16 cellular contexts compared by ENCODE assay signal in genomic region chr12:123965382-123965781, GRCh38. TPM values are rescaled to one million over a fixed set of nuclear protein-coding genes. Genes with fewer than 3 reads are reported as not detected.
A peak's percentile ranks its signal among the peaks of the same experiment; 100 is the strongest.
DNase-seq lines count a peak whose midpoint lies in the region; ATAC-seq and TF ChIP-seq lines count a peak whose summit lies in the region.
"Had no signal": no experiment of that assay in that cellular context is flagged by ENCODE, and none has a peak within 500 bp of the region (broad histone marks: within the 10 kb centered on the region; RNA-seq: fewer than 3 reads in every experiment).

No MANE protein-coding gene starts in this region.

- no peak overlapping the region for H3K4me2 ChIP-seq in parathyroid adenoma (ENCODE audit: low read length)
- H3K4me2 ChIP-seq: BLaER1 had no signal

- no peak for TF ChIP-seq POLR2A in heart left ventricle (IDR thresholded peaks at IDR 0.05)

- no peak for TF ChIP-seq CTCF in heart left ventricle (IDR thresholded peaks at IDR 0.05)
- no peak for TF ChIP-seq CTCF in parathyroid adenoma (IDR thresholded peaks at IDR 0.05)

- 58 to 70% (median 59%) methylated on average over 5 of the region's 5 CpGs for WGBS in heart left ventricle, 4 donors
- 54% methylated on average over 5 of the region's 5 CpGs for WGBS in right cardiac atrium

- no peaks in the 10 kb centered on the region for H3K27me3 ChIP-seq in heart left ventricle
- no peaks in the 10 kb centered on the region for H3K27me3 ChIP-seq in right cardiac atrium (ENCODE audit: control insufficient read depth, insufficient read depth)
- no peaks in the 10 kb centered on the region for H3K27me3 ChIP-seq in parathyroid adenoma (ENCODE audit: control insufficient read depth, insufficient read depth, low read length)
- H3K27me3 ChIP-seq: BLaER1 had no signal

- H3K9me3 ChIP-seq in heart left ventricle: no peaks in the 10 kb centered on the region
- H3K9me3 ChIP-seq in right cardiac atrium (ENCODE audit: control insufficient read depth, low read length): no peaks in the 10 kb centered on the region
- no peaks in the 10 kb centered on the region for H3K9me3 ChIP-seq in parathyroid adenoma (ENCODE audit: control insufficient read depth, low read length)
- H3K9me3 ChIP-seq: BLaER1, HAP-1 had no signal

- no peak overlapping the region for H2AFZ ChIP-seq in parathyroid adenoma

- intact Hi-C loops in Right ventricle myocardium inferior (cut with DNase I) (no loop called here), cardiac septum (cut with DNase I) (no loop called here), heart left ventricle (cut with DNase I) (no loop called here), right cardiac atrium (cut with DNase I) (no loop called here)

- H3K27ac ChIP-seq in heart left ventricle (peak overlapping the region in 7 of 12 donors; percentile 11 to 58 (median 14)), right cardiac atrium (ENCODE audit: low read length) (peak overlapping the region; percentile 3), parathyroid adenoma (peak overlapping the region; percentile 6)
- H3K27ac ChIP-seq: BLaER1, HL-60 had no signal

- DNase-seq in Right ventricle myocardium inferior (ENCODE audit: missing footprints) (no peak), cardiac septum (ENCODE audit: low spot score) (no peak), heart left ventricle (no peak), right cardiac atrium (no peak), GF-D8 (lab: John Stamatoyannopoulos, UW) (no peak)
- DNase-seq in stimulated activated CD4-positive, alpha-beta T cell treated with anti-CD3 and anti-CD28 coated beads, Interleukin-2, amount 100 ng/mL, for 24 hours: no peak
- DNase-seq: 8988T; CD4-positive, alpha-beta memory T cell; DMS153; DMS79 treated with DMSO at 0.1 percent for 48 hours had no signal

- H3K79me2 ChIP-seq in parathyroid adenoma: peaks cover 21% of the 10 kb centered on the region

- no peak overlapping the region for H3K9ac ChIP-seq in parathyroid adenoma
- H3K9ac ChIP-seq: BLaER1 had no signal

- no peak overlapping the region for H3K4me3 ChIP-seq in heart left ventricle
- H3K4me3 ChIP-seq in right cardiac atrium (ENCODE audit: low read length): no peak overlapping the region
- no peak overlapping the region for H3K4me3 ChIP-seq in parathyroid adenoma (ENCODE audit: low read depth, low read length)
- H3K4me3 ChIP-seq: BLaER1, GM12878, HAP-1 had no signal

- H3K36me3 ChIP-seq in heart left ventricle: peaks cover 0 to 8% (median 0%) of the 10 kb centered on the region in 9 donors
- H3K36me3 ChIP-seq in parathyroid adenoma (ENCODE audit: control insufficient read depth, insufficient read depth, low read length): no peaks in the 10 kb centered on the region
- H3K36me3 ChIP-seq: BLaER1, HAP-1 had no signal

- ATAC-seq in Right ventricle myocardium inferior: peak; percentile 42
- peak in 3 of 4 donors; percentile 35 to 64 (median 48) for ATAC-seq in heart left ventricle
- no peak for ATAC-seq in right cardiac atrium
- no peak for ATAC-seq in HG02623 (IDR thresholded peaks at IDR 0.05; ENCODE audit: unreplicated experiment)
- ATAC-seq: GM12878 had no signal

- peaks cover 0 to 38% (median 11%) of the 10 kb centered on the region in 12 donors for H3K4me1 ChIP-seq in heart left ventricle
- peaks cover 9% of the 10 kb centered on the region for H3K4me1 ChIP-seq in right cardiac atrium (ENCODE audit: control insufficient read depth, insufficient read depth, low read length)
- peaks cover 18% of the 10 kb centered on the region for H3K4me1 ChIP-seq in parathyroid adenoma
- H3K4me1 ChIP-seq: HAP-1 had no signal

RNA-seq across cellular contexts. Expression of gene CCDC92, which starts 7.2 kb away (rescaled TPM):
- total RNA-seq in Right ventricle myocardium inferior (58.2 TPM), cardiac septum (48.3 TPM), heart left ventricle (10 to 100 TPM; 37.8 to 77.6 (median 57.3) TPM), right cardiac atrium (10 to 100 TPM; 47.5 to 64.4 (median 52.4) TPM)
- polyA plus RNA-seq in heart left ventricle (10 to 100 TPM; 58.1 to 86.1 TPM), right cardiac atrium (80.0 TPM)

RNA-seq across cellular contexts. Expression of gene ZNF664, which starts 7.6 kb away (rescaled TPM):
- total RNA-seq in Right ventricle myocardium inferior (86.6 TPM), cardiac septum (94.0 TPM), heart left ventricle (100 to 1,000 TPM in 1 of 9 donors, 10 to 100 TPM in 8; 59.8 to 104 (median 78.0) TPM), right cardiac atrium (10 to 100 TPM; 73.6 to 80.6 (median 77.0) TPM)
- polyA plus RNA-seq in heart left ventricle (10 to 100 TPM; 43.1 to 67.4 TPM), right cardiac atrium (50.2 TPM)

Comparison
In these comparisons a context has a peak if more than half of its experiments do, and no peak if none do; other contexts are left out.
1. ATAC-seq: peak in Right ventricle myocardium inferior (single experiment) and heart left ventricle (3 of 4); none in right cardiac atrium (0 of 2) and HG02623 (single experiment).
2. Peak in every context shown above with its lines, with median percentiles within 50 percentile points of each other: H3K27ac ChIP-seq.